Comparison of ENCODE assay signal across 8 cellular contexts in genomic region chr9:130240410-130241197, GRCh38. TPM values are rescaled to one million over a fixed set of nuclear protein-coding genes. Genes with fewer than 3 reads are reported as not detected.
DNase-seq lines count a peak whose midpoint lies in the region; ATAC-seq and TF ChIP-seq lines count a peak whose summit lies in the region.

No MANE protein-coding gene starts in this region.

- TF ChIP-seq CTCF in foreskin keratinocyte (conservative IDR thresholded peaks at IDR 0.05) (no peak), omental fat pad (IDR thresholded peaks at IDR 0.05) (no peak)

- ATAC-seq in HG02981 (IDR thresholded peaks at IDR 0.05; ENCODE audit: unreplicated experiment) (peak; percentile 41), foreskin keratinocyte (peak; percentile 56), omental fat pad (ENCODE audit: low FRiP score) (peak; percentile 41), HG03196 (IDR thresholded peaks at IDR 0.05; ENCODE audit: unreplicated experiment) (no peak), GM18867 (IDR thresholded peaks at IDR 0.05; ENCODE audit: unreplicated experiment) (no peak)

- H3K27ac ChIP-seq in foreskin keratinocyte: no peak overlapping the region

- no peaks in the 10 kb centered on the region for H3K27me3 ChIP-seq in foreskin keratinocyte

- H3K4me1 ChIP-seq in foreskin keratinocyte: peaks cover 3% of the 10 kb centered on the region

- DNase-seq in DMS53 (lab: John Stamatoyannopoulos, UW): peak; percentile 93
- DNase-seq in NCI-H510A (lab: John Stamatoyannopoulos, UW): peak; percentile 69
- peak; percentile 15 to 21 for DNase-seq in activated CD4-positive, alpha-beta T cell treated with anti-CD3 and anti-CD28 coated beads, Interleukin-2, amount 50 U/mL, for 4 hours
- peak in 1 of 2 donors; percentile 50 for DNase-seq in foreskin keratinocyte
- DNase-seq in omental fat pad (ENCODE audit: low spot score): no peak

RNA-seq across cellular contexts. Expression of gene HMCN2, which starts 25.0 kb away (rescaled TPM):
- total RNA-seq in foreskin keratinocyte: not detected in 2 replicates
- not detected in 2 replicates for polyA plus RNA-seq in foreskin keratinocyte
- 1 to 10 TPM in 1 of 4 donors, under 1 TPM in 3; 0.19 to 5.8 (median 0.75) TPM for total RNA-seq in omental fat pad

Comparison
In these comparisons a context has a peak if more than half of its experiments do, and no peak if none do; other contexts are left out.
1. ATAC-seq: peak in HG02981 (single experiment), foreskin keratinocyte (single experiment) and omental fat pad (single experiment); none in HG03196 (single experiment) and GM18867 (single experiment).